In the genomic region with DNA sequence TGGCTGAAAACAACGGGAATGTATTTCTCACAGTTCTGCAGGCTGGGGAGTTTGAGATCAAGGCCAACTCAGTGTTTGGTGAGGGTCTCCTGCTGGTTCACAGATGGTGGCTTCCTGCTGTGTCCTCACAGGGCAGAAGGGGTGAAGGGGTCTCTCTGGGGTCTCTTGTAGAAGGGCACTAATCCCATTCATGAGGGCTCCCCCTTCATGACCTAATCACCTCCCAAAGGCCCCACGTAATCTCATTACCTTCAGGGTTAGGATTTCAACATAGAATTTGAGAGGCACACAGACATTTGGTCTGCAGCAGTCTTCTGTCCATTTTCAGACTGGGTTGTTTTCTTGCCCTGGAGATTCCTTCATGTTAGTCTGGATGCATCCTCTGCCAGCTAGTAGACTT, we compare ENCODE assay signal across 1 cellular context.
TF ChIP-seq lines count a peak whose summit lies in the region.

No MANE protein-coding gene starts in this region.

TF ChIP-seq in H1, 55 proteins besides CTCF, POLR2A, EP300 and RAD21:
- no peak for TF ChIP-seq ASH2L (IDR thresholded peaks at IDR 0.05; ENCODE audit: low read length)
- TF ChIP-seq NANOG (IDR thresholded peaks at IDR 0.05; ENCODE audit: insufficient read depth, low read depth, low read length, poor library complexity, severe bottlenecking) = no peak
- TF ChIP-seq SUZ12 (IDR thresholded peaks at IDR 0.05; ENCODE audit: low read length) = no peak
- TF ChIP-seq CEBPB (IDR thresholded peaks at IDR 0.05; ENCODE audit: low read depth, low read length) = no peak
- no peak for TF ChIP-seq ZNF274 (IDR thresholded peaks at IDR 0.05; ENCODE audit: borderline replicate concordance, extremely low read depth, low read length)
- no peak for TF ChIP-seq POU5F1 (IDR thresholded peaks at IDR 0.05; ENCODE audit: low read depth, low read length)
- no peak for TF ChIP-seq TCF12 (IDR thresholded peaks at IDR 0.05; ENCODE audit: low read depth, low read length)
- TF ChIP-seq BCL11A (IDR thresholded peaks at IDR 0.05; ENCODE audit: low read depth in 2 of 2, low read length in 2 of 2) = no peak
- no peak for TF ChIP-seq CTBP2 (IDR thresholded peaks at IDR 0.05; ENCODE audit: borderline replicate concordance, insufficient read depth, insufficient read length, low read length)
- TF ChIP-seq, protein P1, sequence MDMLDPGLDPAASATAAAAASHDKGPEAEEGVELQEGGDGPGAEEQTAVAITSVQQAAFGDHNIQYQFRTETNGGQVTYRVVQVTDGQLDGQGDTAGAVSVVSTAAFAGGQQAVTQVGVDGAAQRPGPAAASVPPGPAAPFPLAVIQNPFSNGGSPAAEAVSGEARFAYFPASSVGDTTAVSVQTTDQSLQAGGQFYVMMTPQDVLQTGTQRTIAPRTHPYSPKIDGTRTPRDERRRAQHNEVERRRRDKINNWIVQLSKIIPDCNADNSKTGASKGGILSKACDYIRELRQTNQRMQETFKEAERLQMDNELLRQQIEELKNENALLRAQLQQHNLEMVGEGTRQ (IDR thresholded peaks at IDR 0.05; ENCODE audit: low read length) = no peak
